In the genomic region with DNA sequence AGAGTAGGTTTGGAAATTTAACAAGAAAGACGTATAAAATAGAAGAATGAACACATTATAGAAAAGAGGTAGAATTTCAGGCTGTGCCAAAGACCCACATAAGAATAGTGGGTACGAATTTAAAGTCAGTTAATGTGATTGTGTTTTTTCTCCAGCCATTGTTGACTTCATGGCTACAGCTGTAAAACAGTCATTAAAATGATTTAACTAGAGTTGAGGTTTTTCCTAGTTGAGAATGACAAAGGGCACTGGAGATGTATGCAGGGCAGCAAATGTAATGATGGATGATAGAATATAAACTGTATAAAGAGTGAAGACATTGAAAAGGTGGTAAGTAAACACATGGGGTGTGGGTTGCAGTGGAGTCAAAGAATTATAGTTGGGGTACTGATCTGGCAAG, we compare ENCODE assay signal across 1 cellular context.
TF ChIP-seq lines count a peak whose summit lies in the region.

No MANE protein-coding gene starts in this region.

TF ChIP-seq in HEK293, 187 proteins besides CTCF, POLR2A, EP300 and RAD21 (continued from another document):
- TF ChIP-seq PRDM6 (tag by site-specific recombination; IDR thresholded peaks at IDR 0.05) (peak; percentile 74), ZNF114 (tag by site-specific recombination; IDR thresholded peaks at IDR 0.05) (no peak), FEZF1 (tag by site-specific recombination; IDR thresholded peaks at IDR 0.05) (peak; percentile 40; the same call in 1 of the 2 replicates), ZNF837 (tag by site-specific recombination; IDR thresholded peaks at IDR 0.05) (no peak), ZNF148 (tag by site-specific recombination; IDR thresholded peaks at IDR 0.05; ENCODE audit: borderline replicate concordance) (no peak), ZNF426 (tag by site-specific recombination; IDR thresholded peaks at IDR 0.05) (no peak), KLF9 (tag by site-specific recombination; IDR thresholded peaks at IDR 0.05; ENCODE audit: low read depth) (no peak), ZNF843 (tag by site-specific recombination; IDR thresholded peaks at IDR 0.05) (0 out of 2 replicates have a peak, but pooled peaks have one; percentile 23)
- TF ChIP-seq, protein P1, sequence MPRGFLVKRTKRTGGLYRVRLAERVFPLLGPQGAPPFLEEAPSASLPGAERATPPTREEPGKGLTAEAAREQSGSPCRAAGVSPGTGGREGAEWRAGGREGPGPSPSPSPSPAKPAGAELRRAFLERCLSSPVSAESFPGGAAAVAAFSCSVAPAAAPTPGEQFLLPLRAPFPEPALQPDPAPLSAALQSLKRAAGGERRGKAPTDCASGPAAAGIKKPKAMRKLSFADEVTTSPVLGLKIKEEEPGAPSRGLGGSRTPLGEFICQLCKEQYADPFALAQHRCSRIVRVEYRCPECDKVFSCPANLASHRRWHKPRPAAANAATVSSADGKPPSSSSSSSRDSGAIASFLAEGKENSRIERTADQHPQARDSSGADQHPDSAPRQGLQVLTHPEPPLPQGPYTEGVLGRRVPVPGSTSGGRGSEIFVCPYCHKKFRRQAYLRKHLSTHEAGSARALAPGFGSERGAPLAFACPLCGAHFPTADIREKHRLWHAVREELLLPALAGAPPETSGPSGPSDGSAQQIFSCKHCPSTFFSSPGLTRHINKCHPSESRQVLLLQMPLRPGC (tag by site-specific recombination; IDR thresholded peaks at IDR 0.05), result no peak
- TF ChIP-seq, protein P2, sequence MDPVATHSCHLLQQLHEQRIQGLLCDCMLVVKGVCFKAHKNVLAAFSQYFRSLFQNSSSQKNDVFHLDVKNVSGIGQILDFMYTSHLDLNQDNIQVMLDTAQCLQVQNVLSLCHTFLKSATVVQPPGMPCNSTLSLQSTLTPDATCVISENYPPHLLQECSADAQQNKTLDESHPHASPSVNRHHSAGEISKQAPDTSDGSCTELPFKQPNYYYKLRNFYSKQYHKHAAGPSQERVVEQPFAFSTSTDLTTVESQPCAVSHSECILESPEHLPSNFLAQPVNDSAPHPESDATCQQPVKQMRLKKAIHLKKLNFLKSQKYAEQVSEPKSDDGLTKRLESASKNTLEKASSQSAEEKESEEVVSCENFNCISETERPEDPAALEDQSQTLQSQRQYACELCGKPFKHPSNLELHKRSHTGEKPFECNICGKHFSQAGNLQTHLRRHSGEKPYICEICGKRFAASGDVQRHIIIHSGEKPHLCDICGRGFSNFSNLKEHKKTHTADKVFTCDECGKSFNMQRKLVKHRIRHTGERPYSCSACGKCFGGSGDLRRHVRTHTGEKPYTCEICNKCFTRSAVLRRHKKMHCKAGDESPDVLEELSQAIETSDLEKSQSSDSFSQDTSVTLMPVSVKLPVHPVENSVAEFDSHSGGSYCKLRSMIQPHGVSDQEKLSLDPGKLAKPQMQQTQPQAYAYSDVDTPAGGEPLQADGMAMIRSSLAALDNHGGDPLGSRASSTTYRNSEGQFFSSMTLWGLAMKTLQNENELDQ (tag by site-specific recombination; IDR thresholded peaks at IDR 0.05; ENCODE audit: low read depth), result no peak
- TF ChIP-seq, protein P3, sequence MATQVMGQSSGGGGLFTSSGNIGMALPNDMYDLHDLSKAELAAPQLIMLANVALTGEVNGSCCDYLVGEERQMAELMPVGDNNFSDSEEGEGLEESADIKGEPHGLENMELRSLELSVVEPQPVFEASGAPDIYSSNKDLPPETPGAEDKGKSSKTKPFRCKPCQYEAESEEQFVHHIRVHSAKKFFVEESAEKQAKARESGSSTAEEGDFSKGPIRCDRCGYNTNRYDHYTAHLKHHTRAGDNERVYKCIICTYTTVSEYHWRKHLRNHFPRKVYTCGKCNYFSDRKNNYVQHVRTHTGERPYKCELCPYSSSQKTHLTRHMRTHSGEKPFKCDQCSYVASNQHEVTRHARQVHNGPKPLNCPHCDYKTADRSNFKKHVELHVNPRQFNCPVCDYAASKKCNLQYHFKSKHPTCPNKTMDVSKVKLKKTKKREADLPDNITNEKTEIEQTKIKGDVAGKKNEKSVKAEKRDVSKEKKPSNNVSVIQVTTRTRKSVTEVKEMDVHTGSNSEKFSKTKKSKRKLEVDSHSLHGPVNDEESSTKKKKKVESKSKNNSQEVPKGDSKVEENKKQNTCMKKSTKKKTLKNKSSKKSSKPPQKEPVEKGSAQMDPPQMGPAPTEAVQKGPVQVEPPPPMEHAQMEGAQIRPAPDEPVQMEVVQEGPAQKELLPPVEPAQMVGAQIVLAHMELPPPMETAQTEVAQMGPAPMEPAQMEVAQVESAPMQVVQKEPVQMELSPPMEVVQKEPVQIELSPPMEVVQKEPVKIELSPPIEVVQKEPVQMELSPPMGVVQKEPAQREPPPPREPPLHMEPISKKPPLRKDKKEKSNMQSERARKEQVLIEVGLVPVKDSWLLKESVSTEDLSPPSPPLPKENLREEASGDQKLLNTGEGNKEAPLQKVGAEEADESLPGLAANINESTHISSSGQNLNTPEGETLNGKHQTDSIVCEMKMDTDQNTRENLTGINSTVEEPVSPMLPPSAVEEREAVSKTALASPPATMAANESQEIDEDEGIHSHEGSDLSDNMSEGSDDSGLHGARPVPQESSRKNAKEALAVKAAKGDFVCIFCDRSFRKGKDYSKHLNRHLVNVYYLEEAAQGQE (tag by site-specific recombination; IDR thresholded peaks at IDR 0.05), result no peak
TF ChIP-seq in HEK293: peak in this region for 3.
